In genomic region chr14:105375635-105376057, GRCh38 we compare ENCODE assay signal across 14 cellular contexts. TPM values are rescaled to one million over a fixed set of nuclear protein-coding genes. Genes with fewer than 3 reads are reported as not detected.
A peak's percentile ranks its signal among the peaks of the same experiment; 100 is the strongest.
DNase-seq lines count a peak whose midpoint lies in the region; ATAC-seq and TF ChIP-seq lines count a peak whose summit lies in the region.
"Had no signal": no experiment of that assay in that cellular context is flagged by ENCODE, and none has a peak within 500 bp of the region (broad histone marks: within the 10 kb centered on the region; RNA-seq: fewer than 3 reads in every experiment).

No MANE protein-coding gene starts in this region.

- peaks cover 2% of the 10 kb centered on the region for H3K36me3 Mint-ChIP-seq in activated T-cell treated with anti-CD3 and anti-CD28 coated beads, Interleukin-2, amount 50 U/mL, for 24 hours (ENCODE audit: low read depth)
- peaks cover 25% of the 10 kb centered on the region for H3K36me3 Mint-ChIP-seq in neural progenitor cell

- H3K4me1 Mint-ChIP-seq in activated T-cell treated with anti-CD3 and anti-CD28 coated beads, Interleukin-2, amount 50 U/mL, for 24 hours (ENCODE audit: low read depth): peaks cover 11% of the 10 kb centered on the region
- H3K4me1 Mint-ChIP-seq in neural progenitor cell: peaks cover 2% of the 10 kb centered on the region

- peak overlapping the region; percentile 53 for H3K27ac Mint-ChIP-seq in activated T-cell treated with anti-CD3 and anti-CD28 coated beads, Interleukin-2, amount 50 U/mL, for 24 hours
- peak overlapping the region; percentile 67 for H3K27ac Mint-ChIP-seq in neural progenitor cell

- H3K4me2 ChIP-seq in neural progenitor cell: no peak overlapping the region

- peaks cover 4% of the 10 kb centered on the region for H4K20me1 ChIP-seq in neural progenitor cell (ENCODE audit: low read depth)

- no peak overlapping the region for H3K4me3 ChIP-seq in neural progenitor cell
- H3K4me3 ChIP-seq in dorsolateral prefrontal cortex: no peak overlapping the region
- H3K4me3 ChIP-seq: colonic mucosa, pancreas had no signal

- H3K27me3 ChIP-seq in neural progenitor cell: no peaks in the 10 kb centered on the region
- no peaks in the 10 kb centered on the region for H3K27me3 ChIP-seq in dorsolateral prefrontal cortex
- H3K27me3 ChIP-seq: colonic mucosa, pancreas had no signal

- peaks cover 1% of the 10 kb centered on the region for H3F3A ChIP-seq in neural progenitor cell (ENCODE audit: low read depth)

- DNase-seq in COR-L47 (lab: John Stamatoyannopoulos, UW): peak; percentile 33
- DNase-seq in MV-4-11 (lab: John Stamatoyannopoulos, UW): peak; percentile 88
- peak; percentile 59 for DNase-seq in activated T-cell treated with anti-CD3 and anti-CD28 coated beads, Interleukin-2, amount 50 U/mL, for 24 hours
- no peak for DNase-seq in neural progenitor cell (ENCODE audit: low spot score)
- no peak for DNase-seq in NCI-H2029 treated with DMSO at 0.1 percent for 48 hours (lab: John Stamatoyannopoulos, UW)
- no peak for DNase-seq in DMS153 treated with DMSO at 0.1 percent for 48 hours (lab: John Stamatoyannopoulos, UW; ENCODE audit: unreplicated experiment)
- DNase-seq in dorsolateral prefrontal cortex: no peak
- DNase-seq: colonic mucosa, H7, NCI-H524 had no signal

- intact Hi-C loops in dorsolateral prefrontal cortex (cut with DNase I): no loop called here

- H3K27ac ChIP-seq in neural progenitor cell: no peak overlapping the region
- H3K27ac ChIP-seq in dorsolateral prefrontal cortex: no peak overlapping the region
- H3K27ac ChIP-seq: C4-2B, colonic mucosa, pancreas, VCaP had no signal

- H3K9ac ChIP-seq in neural progenitor cell: no peak overlapping the region

- no peaks in the 10 kb centered on the region for H3K9me3 ChIP-seq in neural progenitor cell (ENCODE audit: low read depth)
- H3K9me3 ChIP-seq: colonic mucosa, pancreas had no signal

- H3K4me3 Mint-ChIP-seq in activated T-cell treated with anti-CD3 and anti-CD28 coated beads, Interleukin-2, amount 50 U/mL, for 24 hours: peak overlapping the region; percentile 12
- H3K4me3 Mint-ChIP-seq in neural progenitor cell: no peak overlapping the region

- H3K36me3 ChIP-seq in neural progenitor cell: no peaks in the 10 kb centered on the region
- H3K36me3 ChIP-seq: colonic mucosa had no signal

- no peak for ATAC-seq in GM21515 (IDR thresholded peaks at IDR 0.05; ENCODE audit: unreplicated experiment)
- ATAC-seq: pancreas had no signal

- H3K4me1 ChIP-seq in neural progenitor cell: no peaks in the 10 kb centered on the region
- H3K4me1 ChIP-seq: colonic mucosa, pancreas had no signal

- TF ChIP-seq CTCF in neural progenitor cell (IDR thresholded peaks at IDR 0.05) (no peak), dorsolateral prefrontal cortex (IDR thresholded peaks at IDR 0.05 in 54 of 56, conservative IDR thresholded peaks at IDR 0.05 in 2 of 56; ENCODE audit: low read depth in 1 of 56, partially characterized antibody in 56 of 56) (no peak)

- no peaks in the 10 kb centered on the region for H3K9me3 Mint-ChIP-seq in activated T-cell treated with anti-CD3 and anti-CD28 coated beads, Interleukin-2, amount 50 U/mL, for 24 hours
- peaks cover 10% of the 10 kb centered on the region for H3K9me3 Mint-ChIP-seq in neural progenitor cell

- no peak overlapping the region for H2AFZ ChIP-seq in neural progenitor cell (replicated peaks)

- no peaks in the 10 kb centered on the region for H3K79me2 ChIP-seq in neural progenitor cell (ENCODE audit: low read depth)

- no peaks in the 10 kb centered on the region for H3K27me3 Mint-ChIP-seq in activated T-cell treated with anti-CD3 and anti-CD28 coated beads, Interleukin-2, amount 50 U/mL, for 24 hours
- peaks cover 5% of the 10 kb centered on the region for H3K27me3 Mint-ChIP-seq in neural progenitor cell (ENCODE audit: insufficient read depth, low read depth)

RNA-seq across cellular contexts. Expression of gene TEX22, which starts 22.7 kb away (rescaled TPM):
- 0.84 TPM in 1 of 2 replicates, not detected in the other for total RNA-seq in neural progenitor cell (ENCODE audit: low replicate concordance)
- total RNA-seq in dorsolateral prefrontal cortex: 10 to 100 TPM in 1 of 120 experiments, 1 to 10 TPM in 113, under 1 TPM in 6; 0.38 to 13.1 (median 3.6) TPM

RNA-seq across cellular contexts. Expression of gene MTA1, which starts 44.0 kb away (rescaled TPM):
- total RNA-seq in neural progenitor cell (ENCODE audit: low replicate concordance) (59.8 and 117 TPM in 2 replicates), dorsolateral prefrontal cortex (100 to 1,000 TPM in 85 of 120 experiments, 10 to 100 TPM in 35; 81.6 to 178 (median 109) TPM)

Comparison
In these comparisons a context has a peak if more than half of its experiments do, and no peak if none do; other contexts are left out.
1. DNase-seq: peak in COR-L47 (single experiment), MV-4-11 (single experiment) and activated T-cell treated with anti-CD3 and anti-CD28 coated beads, Interleukin-2, amount 50 U/mL, for 24 hours (single experiment); none in neural progenitor cell (single experiment), NCI-H2029 treated with DMSO at 0.1 percent for 48 hours (single experiment), DMS153 treated with DMSO at 0.1 percent for 48 hours (single experiment) and dorsolateral prefrontal cortex (0 of 10).